8 cellular contexts compared by ENCODE assay signal in genomic region chr4:169098054-169098896, GRCh38.
DNase-seq lines count a peak whose midpoint lies in the region; ATAC-seq and TF ChIP-seq lines count a peak whose summit lies in the region.

No MANE protein-coding gene starts in this region.

- no peaks in the 10 kb centered on the region for H3K36me3 ChIP-seq in ovary
- no peaks in the 10 kb centered on the region for H3K36me3 ChIP-seq in uterus

- TF ChIP-seq CTCF in GM12865 (IDR thresholded peaks at IDR 0.05; ENCODE audit: insufficient read depth, low read depth, low read length, missing control alignments) (no peak), ovary (IDR thresholded peaks at IDR 0.05) (no peak), type B pancreatic cell (conservative IDR thresholded peaks at IDR 0.05) (no peak), mesothelial cell of epicardium (IDR thresholded peaks at IDR 0.05; ENCODE audit: unreplicated experiment) (no peak), uterus (IDR thresholded peaks at IDR 0.05) (no peak)

- TF ChIP-seq EP300 in ovary (IDR thresholded peaks at IDR 0.05): no peak

- H3K4me3 ChIP-seq in GM12865 (ENCODE audit: low read depth, low read length) (no peak overlapping the region), ovary (no peak overlapping the region), uterus (no peak overlapping the region)

- no peak for TF ChIP-seq POLR2A in ovary (IDR thresholded peaks at IDR 0.05)
- TF ChIP-seq POLR2A in uterus (IDR thresholded peaks at IDR 0.05): no peak

- H3K27me3 Mint-ChIP-seq in type B pancreatic cell: no peaks in the 10 kb centered on the region
- H3K27me3 Mint-ChIP-seq in mesothelial cell of epicardium (ENCODE audit: low read depth): no peaks in the 10 kb centered on the region

- peak overlapping the region in 1 of 2 donors; percentile 28 for H3K27ac ChIP-seq in ovary
- peak overlapping the region in 1 of 2 donors; percentile 42 for H3K27ac ChIP-seq in uterus

- H3K4me1 Mint-ChIP-seq in type B pancreatic cell (ENCODE audit: unreplicated experiment) (peaks cover 18% of the 10 kb centered on the region), mesothelial cell of epicardium (peaks cover 3% of the 10 kb centered on the region)

- H3K4me3 Mint-ChIP-seq in type B pancreatic cell: no peak overlapping the region
- no peak overlapping the region for H3K4me3 Mint-ChIP-seq in mesothelial cell of epicardium

- peaks cover 9% of the 10 kb centered on the region for H3K4me1 ChIP-seq in ovary (ENCODE audit: insufficient read depth)
- H3K4me1 ChIP-seq in uterus: no peaks in the 10 kb centered on the region

- H3K9me3 Mint-ChIP-seq in type B pancreatic cell: peaks cover 4% of the 10 kb centered on the region
- peaks cover 7% of the 10 kb centered on the region for H3K9me3 Mint-ChIP-seq in mesothelial cell of epicardium

- DNase-seq in GM12865 (ENCODE audit: low read depth) (peak; percentile 57), germinal center (ENCODE audit: low spot score) (peak; percentile 36), ovary (no peak), type B pancreatic cell (ENCODE audit: extremely low spot score, unreplicated experiment) (no peak), mesothelial cell of epicardium (ENCODE audit: low spot score in 2 of 2, unreplicated experiment in 2 of 2) (no peak), uterus (no peak)

- H3K36me3 Mint-ChIP-seq in type B pancreatic cell (peaks cover 49% of the 10 kb centered on the region), mesothelial cell of epicardium (peaks cover 36% of the 10 kb centered on the region)

- H3K27ac Mint-ChIP-seq in type B pancreatic cell: no peak overlapping the region
- no peak overlapping the region for H3K27ac Mint-ChIP-seq in mesothelial cell of epicardium

- H3K27me3 ChIP-seq in ovary (no peaks in the 10 kb centered on the region), uterus (no peaks in the 10 kb centered on the region)

- H3K9me3 ChIP-seq in ovary (no peaks in the 10 kb centered on the region), uterus (no peaks in the 10 kb centered on the region)

- WGBS in ovary, 3 donors: 93 to 95% (median 93%) methylated on average over 4 of the region's 4 CpGs

- intact Hi-C loops in ovary (cut with DNase I) (no loop called here), uterus (cut with DNase I; ENCODE audit: low total_unique reads) (no loop called here)

- peak; percentile 46 for ATAC-seq in GM21526 (IDR thresholded peaks at IDR 0.05; ENCODE audit: low FRiP score, unreplicated experiment)
- ATAC-seq in HG03565 (IDR thresholded peaks at IDR 0.05; ENCODE audit: unreplicated experiment): peak; percentile 60

Comparison
In these comparisons a context has a peak if more than half of its experiments do, and no peak if none do; other contexts are left out.
1. DNase-seq: peak in GM12865 (single experiment) and germinal center (single experiment); none in ovary (0 of 5), type B pancreatic cell (single experiment), mesothelial cell of epicardium (0 of 2) and uterus (0 of 2).